24 cellular contexts compared by ENCODE assay signal in genomic region chr2:224890407-224890806, GRCh38.
DNase-seq lines count a peak whose midpoint lies in the region; ATAC-seq and TF ChIP-seq lines count a peak whose summit lies in the region.
"Had no signal": no experiment of that assay in that cellular context is flagged by ENCODE, and none has a peak within 500 bp of the region (broad histone marks: within the 10 kb centered on the region; RNA-seq: fewer than 3 reads in every experiment).

No MANE protein-coding gene starts in this region.

- peaks cover 78% of the 10 kb centered on the region for H3K36me3 Mint-ChIP-seq in activated CD8-positive, alpha-beta T cell treated with anti-CD3 and anti-CD28 coated beads for 36 hours (ENCODE audit: low read depth)
- H3K36me3 Mint-ChIP-seq in activated CD8-positive, alpha-beta T cell treated with anti-CD3 and anti-CD28 coated beads, Interleukin-2, amount 10 ng/mL, durations not matched to agents 7 days and 5 days (ENCODE audit: low read depth), result peaks cover 88% of the 10 kb centered on the region
- peaks cover 84% of the 10 kb centered on the region for H3K36me3 Mint-ChIP-seq in activated naive CD8-positive, alpha-beta T cell treated with anti-CD3 and anti-CD28 coated beads, Interleukin-2, amount 50 U/mL, for 24 hours (ENCODE audit: low read depth)
- H3K36me3 Mint-ChIP-seq in natural killer cell treated with Interleukin-12 subunit alpha and Interleukin-12 subunit beta and Interleukin-15 and Interleukin-18, amount 100 ng/mL, for 72 hours, result peaks cover 44% of the 10 kb centered on the region

- H3K4me1 Mint-ChIP-seq in activated CD8-positive, alpha-beta T cell treated with anti-CD3 and anti-CD28 coated beads for 36 hours (ENCODE audit: low read depth), result peaks cover 70% of the 10 kb centered on the region
- peaks cover 62% of the 10 kb centered on the region for H3K4me1 Mint-ChIP-seq in activated CD8-positive, alpha-beta T cell treated with anti-CD3 and anti-CD28 coated beads, Interleukin-2, amount 10 ng/mL, durations not matched to agents 7 days and 5 days (ENCODE audit: low read depth)
- peaks cover 68% of the 10 kb centered on the region for H3K4me1 Mint-ChIP-seq in activated naive CD8-positive, alpha-beta T cell treated with anti-CD3 and anti-CD28 coated beads, Interleukin-2, amount 50 U/mL, for 24 hours
- H3K4me1 Mint-ChIP-seq in natural killer cell treated with Interleukin-12 subunit alpha and Interleukin-12 subunit beta and Interleukin-15 and Interleukin-18, amount 100 ng/mL, for 72 hours (ENCODE audit: low read depth in 2 of 2), result peaks cover 58 to 64% of the 10 kb centered on the region in 2 donors

- H3K27me3 Mint-ChIP-seq in activated CD8-positive, alpha-beta T cell treated with anti-CD3 and anti-CD28 coated beads for 36 hours, result no peaks in the 10 kb centered on the region
- no peaks in the 10 kb centered on the region for H3K27me3 Mint-ChIP-seq in activated CD8-positive, alpha-beta T cell treated with anti-CD3 and anti-CD28 coated beads, Interleukin-2, amount 10 ng/mL, durations not matched to agents 7 days and 5 days (ENCODE audit: low read depth)
- no peaks in the 10 kb centered on the region for H3K27me3 Mint-ChIP-seq in activated naive CD8-positive, alpha-beta T cell treated with anti-CD3 and anti-CD28 coated beads, Interleukin-2, amount 50 U/mL, for 24 hours
- H3K27me3 Mint-ChIP-seq in natural killer cell treated with Interleukin-12 subunit alpha and Interleukin-12 subunit beta and Interleukin-15 and Interleukin-18, amount 100 ng/mL, for 72 hours, result no peaks in the 10 kb centered on the region

- H3K27ac Mint-ChIP-seq in activated CD8-positive, alpha-beta T cell treated with anti-CD3 and anti-CD28 coated beads for 36 hours, result peak overlapping the region; percentile 40
- no peak overlapping the region for H3K27ac Mint-ChIP-seq in activated CD8-positive, alpha-beta T cell treated with anti-CD3 and anti-CD28 coated beads, Interleukin-2, amount 10 ng/mL, durations not matched to agents 7 days and 5 days
- peak overlapping the region; percentile 21 for H3K27ac Mint-ChIP-seq in activated naive CD8-positive, alpha-beta T cell treated with anti-CD3 and anti-CD28 coated beads, Interleukin-2, amount 50 U/mL, for 24 hours
- peak overlapping the region; percentile 5 to 22 for H3K27ac Mint-ChIP-seq in natural killer cell treated with Interleukin-12 subunit alpha and Interleukin-12 subunit beta and Interleukin-15 and Interleukin-18, amount 100 ng/mL, for 72 hours

- no peak for DNase-seq in activated CD8-positive, alpha-beta T cell treated with anti-CD3 and anti-CD28 coated beads for 36 hours
- no peak for DNase-seq in activated CD8-positive, alpha-beta T cell treated with anti-CD3 and anti-CD28 coated beads, Interleukin-2, amount 10 ng/mL, durations not matched to agents 7 days and 5 days
- DNase-seq in HCEC 1CT, result peak; percentile 57
- DNase-seq in activated naive CD8-positive, alpha-beta T cell treated with anti-CD3 and anti-CD28 coated beads, Interleukin-2, amount 50 U/mL, for 24 hours, result no peak
- no peak for DNase-seq in natural killer cell treated with Interleukin-12 subunit alpha and Interleukin-12 subunit beta and Interleukin-15 and Interleukin-18, amount 100 ng/mL, for 72 hours (ENCODE audit: low spot score)
- no peak for DNase-seq in AG08395 (ENCODE audit: low spot score)
- no peak for DNase-seq in NCI-H524 treated with DMSO at 0.1 percent for 48 hours (lab: John Stamatoyannopoulos, UW)
- DNase-seq: activated CD4-positive, alpha-beta T cell treated with anti-CD3 and anti-CD28 coated beads, Interleukin-2, amount 50 U/mL, for 1 hour; activated CD8-positive, alpha-beta memory T cell treated with anti-CD3 and anti-CD28 coated beads, Interleukin-2, amount 50 U/mL, for 48 hours; BE2C; effector CD8-positive, alpha-beta T cell; H7; heart left ventricle; Karpas-422; left cardiac atrium; mammary epithelial cell; NCI-H146; NCI-H524; occipital lobe; stimulated activated CD8-positive, alpha-beta memory T cell treated with anti-CD3 and anti-CD28 coated beads, Interleukin-4, amount 100 ng/mL, for 48 hours; T-helper 2 cell; upper lobe of right lung had no signal

- no peaks in the 10 kb centered on the region for H3K9me3 Mint-ChIP-seq in activated CD8-positive, alpha-beta T cell treated with anti-CD3 and anti-CD28 coated beads for 36 hours
- peaks cover 3% of the 10 kb centered on the region for H3K9me3 Mint-ChIP-seq in activated CD8-positive, alpha-beta T cell treated with anti-CD3 and anti-CD28 coated beads, Interleukin-2, amount 10 ng/mL, durations not matched to agents 7 days and 5 days (ENCODE audit: insufficient read depth)
- no peaks in the 10 kb centered on the region for H3K9me3 Mint-ChIP-seq in activated naive CD8-positive, alpha-beta T cell treated with anti-CD3 and anti-CD28 coated beads, Interleukin-2, amount 50 U/mL, for 24 hours
- no peaks in the 10 kb centered on the region for H3K9me3 Mint-ChIP-seq in natural killer cell treated with Interleukin-12 subunit alpha and Interleukin-12 subunit beta and Interleukin-15 and Interleukin-18, amount 100 ng/mL, for 72 hours

- no peak for TF ChIP-seq CTCF in activated CD8-positive, alpha-beta T cell treated with anti-CD3 and anti-CD28 coated beads for 36 hours (IDR thresholded peaks at IDR 0.05)

- H3K4me3 Mint-ChIP-seq in activated CD8-positive, alpha-beta T cell treated with anti-CD3 and anti-CD28 coated beads for 36 hours, result no peak overlapping the region
- H3K4me3 Mint-ChIP-seq in activated CD8-positive, alpha-beta T cell treated with anti-CD3 and anti-CD28 coated beads, Interleukin-2, amount 10 ng/mL, durations not matched to agents 7 days and 5 days, result no peak overlapping the region
- H3K4me3 Mint-ChIP-seq in activated naive CD8-positive, alpha-beta T cell treated with anti-CD3 and anti-CD28 coated beads, Interleukin-2, amount 50 U/mL, for 24 hours, result no peak overlapping the region
- H3K4me3 Mint-ChIP-seq in natural killer cell treated with Interleukin-12 subunit alpha and Interleukin-12 subunit beta and Interleukin-15 and Interleukin-18, amount 100 ng/mL, for 72 hours, result no peak overlapping the region

- intact Hi-C loops in activated CD8-positive, alpha-beta T cell treated with anti-CD3 and anti-CD28 coated beads for 36 hours (cut with micrococcal nuclease), result loop anchor here (5.0 kb wide), 1 partner anchor 37 kb away; no protein-coding TSS in a partner anchor

- ATAC-seq in activated CD8-positive, alpha-beta T cell treated with anti-CD3 and anti-CD28 coated beads for 36 hours, result no peak
- no peak for ATAC-seq in activated CD8-positive, alpha-beta T cell treated with anti-CD3 and anti-CD28 coated beads, Interleukin-2, amount 10 ng/mL, durations not matched to agents 7 days and 5 days
- ATAC-seq in activated naive CD8-positive, alpha-beta T cell treated with anti-CD3 and anti-CD28 coated beads, Interleukin-2, amount 50 U/mL, for 24 hours, result no peak
- no peak for ATAC-seq in natural killer cell treated with Interleukin-12 subunit alpha and Interleukin-12 subunit beta and Interleukin-15 and Interleukin-18, amount 100 ng/mL, for 72 hours
- ATAC-seq in GM21825 (IDR thresholded peaks at IDR 0.05; ENCODE audit: unreplicated experiment), result no peak
- ATAC-seq: heart left ventricle, left cardiac atrium, Panc1, upper lobe of right lung had no signal

- POLR2A ChIA-PET in activated CD8-positive, alpha-beta T cell treated with anti-CD3 and anti-CD28 coated beads for 36 hours (lab: Charles Lee), result no interaction called here
- POLR2A ChIA-PET in activated CD8-positive, alpha-beta T cell treated with anti-CD3 and anti-CD28 coated beads, Interleukin-2, amount 10 ng/mL, durations not matched to agents 7 days and 5 days (lab: Charles Lee), result interaction anchor here (0.6 kb wide), 1 partner anchor 149 kb away, joined by 3 read pairs; no protein-coding TSS in a partner anchor

- CTCF ChIA-PET in activated CD8-positive, alpha-beta T cell treated with anti-CD3 and anti-CD28 coated beads for 36 hours (lab: Charles Lee), result no interaction called here
- CTCF ChIA-PET in activated CD8-positive, alpha-beta T cell treated with anti-CD3 and anti-CD28 coated beads, Interleukin-2, amount 10 ng/mL, durations not matched to agents 7 days and 5 days (lab: Charles Lee), result interaction anchor here (1.0 kb wide), 1 partner anchor 31 kb away, joined by 3 read pairs; no protein-coding TSS in a partner anchor
